In genomic region chr1:1157426-1157913, GRCh38 we compare ENCODE assay signal across 8 cellular contexts. TPM values are rescaled to one million over a fixed set of nuclear protein-coding genes. Genes with fewer than 3 reads are reported as not detected.
DNase-seq lines count a peak whose midpoint lies in the region; ATAC-seq and TF ChIP-seq lines count a peak whose summit lies in the region.

No MANE protein-coding gene starts in this region.

- H3K4me3 ChIP-seq in BE2C (ENCODE audit: low read depth, low read length) = peak overlapping the region; percentile 65
- peak overlapping the region; percentile 76 for H3K4me3 ChIP-seq in effector memory CD4-positive, alpha-beta T cell (ENCODE audit: insufficient read depth, low read depth, low read length, poor library complexity, severe bottlenecking)

- peak overlapping the region; percentile 74 for H3K27ac ChIP-seq in effector memory CD4-positive, alpha-beta T cell (ENCODE audit: insufficient read depth, low read length, poor library complexity, severe bottlenecking)

- no peak for TF ChIP-seq CTCF in BE2C (IDR thresholded peaks at IDR 0.05; ENCODE audit: low read depth, low read length)

- 0 out of 2 replicates have a peak, but pooled peaks cover 4% of the 10 kb centered on the region for H3K4me1 ChIP-seq in BE2C
- H3K4me1 ChIP-seq in effector memory CD4-positive, alpha-beta T cell (ENCODE audit: control insufficient read depth, insufficient read depth, low read length, poor library complexity, severe bottlenecking) = peaks cover 11% of the 10 kb centered on the region

- DNase-seq in BE2C (peak; percentile 82), NCI-H187 treated with DMSO at 0.1 percent for 48 hours (lab: John Stamatoyannopoulos, UW) (peak; percentile 85), medulla oblongata (ENCODE audit: extremely low spot score) (peak; percentile 74)
- peak; percentile 17 to 30 for DNase-seq in activated CD8-positive, alpha-beta memory T cell treated with anti-CD3 and anti-CD28 coated beads for 4 hours (ENCODE audit: low read depth in 2 of 2)
- DNase-seq in effector memory CD4-positive, alpha-beta T cell = peak; percentile 43 to 60 (median 51)
- DNase-seq in stimulated activated CD4-positive, alpha-beta T cell treated with anti-CD3 and anti-CD28 coated beads, TNF-alpha, amount 100 ng/mL, for 4 hours (ENCODE audit: low read depth in 3 of 3) = peak; percentile 33 to 49 (median 34)

- no peaks in the 10 kb centered on the region for H3K36me3 ChIP-seq in BE2C
- H3K36me3 ChIP-seq in effector memory CD4-positive, alpha-beta T cell (ENCODE audit: control insufficient read depth, insufficient read depth, low read length) = no peaks in the 10 kb centered on the region

- no peaks in the 10 kb centered on the region for H3K27me3 ChIP-seq in BE2C
- no peaks in the 10 kb centered on the region for H3K27me3 ChIP-seq in effector memory CD4-positive, alpha-beta T cell (replicated peaks; ENCODE audit: control insufficient read depth, insufficient read depth, low read length, poor library complexity, severe bottlenecking)

- H3K9me3 ChIP-seq in BE2C = no peaks in the 10 kb centered on the region
- no peaks in the 10 kb centered on the region for H3K9me3 ChIP-seq in effector memory CD4-positive, alpha-beta T cell (ENCODE audit: control insufficient read depth, low read length)

- ATAC-seq in GM21529 (IDR thresholded peaks at IDR 0.05; ENCODE audit: unreplicated experiment) (peak; percentile 64), GM19023 (IDR thresholded peaks at IDR 0.05; ENCODE audit: unreplicated experiment) (no peak)

RNA-seq across cellular contexts. Expression of gene TTLL10, which starts 16.2 kb away (rescaled TPM):
- not detected for polyA plus RNA-seq in BE2C (2012; ENCODE audit: insufficient read depth, insufficient read length, low read depth)

RNA-seq across cellular contexts. Expression of gene C1orf159, which starts 41.6 kb away (rescaled TPM):
- polyA plus RNA-seq in BE2C (2012; ENCODE audit: insufficient read depth, insufficient read length, low read depth) = 32.0 TPM

RNA-seq across cellular contexts. Expression of gene TNFRSF18, which starts 48.9 kb away (rescaled TPM):
- not detected for polyA plus RNA-seq in BE2C (2012; ENCODE audit: insufficient read depth, insufficient read length, low read depth)

RNA-seq across cellular contexts. Expression of gene TNFRSF4, which starts 56.5 kb away (rescaled TPM):
- 0.96 TPM for polyA plus RNA-seq in BE2C (2012; ENCODE audit: insufficient read depth, insufficient read length, low read depth)

Comparison
In these comparisons a context has a peak if more than half of its experiments do, and no peak if none do; other contexts are left out.
1. DNase-seq: peak in every context shown above with its lines; median percentile 85 in NCI-H187 treated with DMSO at 0.1 percent for 48 hours; 82 in BE2C; 74 in medulla oblongata; 51 in effector memory CD4-positive, alpha-beta T cell; 34 in stimulated activated CD4-positive, alpha-beta T cell treated with anti-CD3 and anti-CD28 coated beads, TNF-alpha, amount 100 ng/mL, for 4 hours; 24 in activated CD8-positive, alpha-beta memory T cell treated with anti-CD3 and anti-CD28 coated beads for 4 hours.